In the genomic region with DNA sequence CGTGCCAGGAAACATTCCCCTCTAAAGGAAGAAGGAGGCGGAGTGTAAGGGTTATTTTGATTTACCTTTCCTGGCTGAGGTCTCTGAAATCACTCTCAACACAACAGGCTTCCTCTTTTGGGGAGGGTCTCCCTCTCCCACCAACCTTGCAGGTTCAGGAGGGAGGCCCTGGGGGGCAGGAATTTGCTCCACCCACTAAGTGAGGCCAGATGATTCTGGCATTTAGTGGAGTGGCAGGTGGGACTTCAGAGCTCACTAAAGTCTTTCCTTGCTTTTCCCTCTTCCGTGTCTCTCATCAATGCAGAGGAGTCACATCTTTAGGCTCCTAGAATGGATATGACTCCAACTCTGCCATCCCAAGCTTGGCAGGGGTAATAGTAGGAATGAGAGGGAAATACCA, we compare ENCODE assay signal across 1 cellular context.
TF ChIP-seq lines count a peak whose summit lies in the region.

No MANE protein-coding gene starts in this region.

TF ChIP-seq in GM23338, 12 proteins besides CTCF, POLR2A, EP300 and RAD21 (continued from another document):
- TF ChIP-seq ZNF462 (CRISPR knock-in tag; IDR thresholded peaks at IDR 0.05) = no peak
- TF ChIP-seq, protein P1, sequence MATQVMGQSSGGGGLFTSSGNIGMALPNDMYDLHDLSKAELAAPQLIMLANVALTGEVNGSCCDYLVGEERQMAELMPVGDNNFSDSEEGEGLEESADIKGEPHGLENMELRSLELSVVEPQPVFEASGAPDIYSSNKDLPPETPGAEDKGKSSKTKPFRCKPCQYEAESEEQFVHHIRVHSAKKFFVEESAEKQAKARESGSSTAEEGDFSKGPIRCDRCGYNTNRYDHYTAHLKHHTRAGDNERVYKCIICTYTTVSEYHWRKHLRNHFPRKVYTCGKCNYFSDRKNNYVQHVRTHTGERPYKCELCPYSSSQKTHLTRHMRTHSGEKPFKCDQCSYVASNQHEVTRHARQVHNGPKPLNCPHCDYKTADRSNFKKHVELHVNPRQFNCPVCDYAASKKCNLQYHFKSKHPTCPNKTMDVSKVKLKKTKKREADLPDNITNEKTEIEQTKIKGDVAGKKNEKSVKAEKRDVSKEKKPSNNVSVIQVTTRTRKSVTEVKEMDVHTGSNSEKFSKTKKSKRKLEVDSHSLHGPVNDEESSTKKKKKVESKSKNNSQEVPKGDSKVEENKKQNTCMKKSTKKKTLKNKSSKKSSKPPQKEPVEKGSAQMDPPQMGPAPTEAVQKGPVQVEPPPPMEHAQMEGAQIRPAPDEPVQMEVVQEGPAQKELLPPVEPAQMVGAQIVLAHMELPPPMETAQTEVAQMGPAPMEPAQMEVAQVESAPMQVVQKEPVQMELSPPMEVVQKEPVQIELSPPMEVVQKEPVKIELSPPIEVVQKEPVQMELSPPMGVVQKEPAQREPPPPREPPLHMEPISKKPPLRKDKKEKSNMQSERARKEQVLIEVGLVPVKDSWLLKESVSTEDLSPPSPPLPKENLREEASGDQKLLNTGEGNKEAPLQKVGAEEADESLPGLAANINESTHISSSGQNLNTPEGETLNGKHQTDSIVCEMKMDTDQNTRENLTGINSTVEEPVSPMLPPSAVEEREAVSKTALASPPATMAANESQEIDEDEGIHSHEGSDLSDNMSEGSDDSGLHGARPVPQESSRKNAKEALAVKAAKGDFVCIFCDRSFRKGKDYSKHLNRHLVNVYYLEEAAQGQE (IDR thresholded peaks at IDR 0.05; ENCODE audit: unreplicated experiment) = no peak
- TF ChIP-seq NANOG (IDR thresholded peaks at IDR 0.05; ENCODE audit: borderline replicate concordance) = no peak
- TF ChIP-seq, protein P2, sequence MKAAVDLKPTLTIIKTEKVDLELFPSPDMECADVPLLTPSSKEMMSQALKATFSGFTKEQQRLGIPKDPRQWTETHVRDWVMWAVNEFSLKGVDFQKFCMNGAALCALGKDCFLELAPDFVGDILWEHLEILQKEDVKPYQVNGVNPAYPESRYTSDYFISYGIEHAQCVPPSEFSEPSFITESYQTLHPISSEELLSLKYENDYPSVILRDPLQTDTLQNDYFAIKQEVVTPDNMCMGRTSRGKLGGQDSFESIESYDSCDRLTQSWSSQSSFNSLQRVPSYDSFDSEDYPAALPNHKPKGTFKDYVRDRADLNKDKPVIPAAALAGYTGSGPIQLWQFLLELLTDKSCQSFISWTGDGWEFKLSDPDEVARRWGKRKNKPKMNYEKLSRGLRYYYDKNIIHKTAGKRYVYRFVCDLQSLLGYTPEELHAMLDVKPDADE (IDR thresholded peaks at IDR 0.05) = no peak
- TF ChIP-seq EZH2 (IDR thresholded peaks at IDR 0.05; ENCODE audit: low read depth, unreplicated experiment) = no peak
TF ChIP-seq in GM23338: peak in this region for 0.
